In the genomic region with DNA sequence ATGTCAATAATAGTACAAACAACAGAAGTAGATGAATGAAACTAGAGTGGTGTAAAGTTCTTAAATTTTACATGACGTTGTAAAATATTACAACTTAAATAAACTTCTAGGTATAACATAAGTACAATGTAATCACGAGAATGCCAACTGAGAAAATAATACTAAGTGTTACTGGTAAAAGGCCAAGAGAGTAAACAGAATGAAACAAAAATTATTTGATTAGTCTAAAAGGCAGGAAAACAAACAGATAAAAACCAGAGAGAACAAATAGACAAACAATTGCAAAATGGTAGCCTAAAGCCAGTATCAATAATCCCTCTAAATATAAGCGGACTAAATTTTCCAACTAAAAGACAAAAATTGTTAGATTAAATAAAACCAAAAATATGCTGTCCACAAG, we compare ENCODE assay signal across 19 cellular contexts.
DNase-seq lines count a peak whose midpoint lies in the region; ATAC-seq, FAIRE-seq and TF ChIP-seq lines count a peak whose summit lies in the region.
"Had no signal": no experiment of that assay in that cellular context is flagged by ENCODE, and none has a peak within 500 bp of the region (broad histone marks: within the 10 kb centered on the region; RNA-seq: fewer than 3 reads in every experiment).

No MANE protein-coding gene starts in this region.

- ATAC-seq in Right ventricle myocardium inferior = no peak
- ATAC-seq: CD8-positive, alpha-beta T cell; GM23338; HCT116 had no signal

- H3K27ac Mint-ChIP-seq in activated naive CD8-positive, alpha-beta T cell treated with anti-CD3 and anti-CD28 coated beads for 36 hours = no peak overlapping the region
- H3K27ac Mint-ChIP-seq: B cell; CD4-positive, CD25-positive, alpha-beta regulatory T cell; CD8-positive, alpha-beta T cell; GM23338; H9; HFFc6 had no signal

- H3K36me3 Mint-ChIP-seq in activated naive CD8-positive, alpha-beta T cell treated with anti-CD3 and anti-CD28 coated beads for 36 hours = peaks cover 73% of the 10 kb centered on the region

- peak; percentile 43 for DNase-seq in LNCaP clone FGC (ENCODE audit: low read depth)
- DNase-seq in frontal cortex (ENCODE audit: low spot score in 2 of 2) = no peak
- no peak for DNase-seq in activated naive CD4-positive, alpha-beta T cell treated with Interleukin-2 at 50 U/mL for 16 hours
- DNase-seq in amniotic stem cell (lab: John Stamatoyannopoulos, UW) = no peak
- no peak for DNase-seq in activated naive CD8-positive, alpha-beta T cell treated with anti-CD3 and anti-CD28 coated beads for 36 hours
- DNase-seq in Right ventricle myocardium inferior (ENCODE audit: missing footprints) = no peak
- DNase-seq: Caco-2; CD4-positive, CD25-positive, alpha-beta regulatory T cell; CD8-positive, alpha-beta T cell; DMS153; DND-41; H9; HFFc6 had no signal

- no peaks in the 10 kb centered on the region for H3K4me1 Mint-ChIP-seq in activated naive CD8-positive, alpha-beta T cell treated with anti-CD3 and anti-CD28 coated beads for 36 hours
- H3K4me1 Mint-ChIP-seq: B cell, GM23338, H9 had no signal

- no peak for TF ChIP-seq CTCF in LNCaP clone FGC (IDR thresholded peaks at IDR 0.05; ENCODE audit: control insufficient read depth, extremely low read depth, insufficient read depth)

- H3K4me3 ChIP-seq in LNCaP clone FGC (ENCODE audit: low read depth, low read length) = no peak overlapping the region
- H3K4me3 ChIP-seq: BLaER1, GM23338 had no signal

- peaks cover 18% of the 10 kb centered on the region for H3K9me3 Mint-ChIP-seq in activated naive CD8-positive, alpha-beta T cell treated with anti-CD3 and anti-CD28 coated beads for 36 hours

- intact Hi-C loops in Right ventricle myocardium inferior (cut with DNase I) = no loop called here

- peak; percentile 83 for FAIRE-seq in colon (lab: Jason Lieb, UNC)
- FAIRE-seq in frontal cortex (lab: Jason Lieb, UNC) = peak; percentile 51
- FAIRE-seq: GM12892 had no signal

- no peak overlapping the region for H3K4me3 Mint-ChIP-seq in activated naive CD8-positive, alpha-beta T cell treated with anti-CD3 and anti-CD28 coated beads for 36 hours
- H3K4me3 Mint-ChIP-seq: B cell; CD4-positive, CD25-positive, alpha-beta regulatory T cell; CD8-positive, alpha-beta T cell; GM23338; H9; HFFc6 had no signal

- no peaks in the 10 kb centered on the region for H3K27me3 Mint-ChIP-seq in activated naive CD8-positive, alpha-beta T cell treated with anti-CD3 and anti-CD28 coated beads for 36 hours
- H3K27me3 Mint-ChIP-seq: B cell; CD4-positive, CD25-positive, alpha-beta regulatory T cell had no signal
